In genomic region chr1:229506633-229507032, GRCh38 we compare ENCODE assay signal across 12 cellular contexts. TPM values are rescaled to one million over a fixed set of nuclear protein-coding genes. Genes with fewer than 3 reads are reported as not detected.
DNase-seq lines count a peak whose midpoint lies in the region; ATAC-seq and TF ChIP-seq lines count a peak whose summit lies in the region.
"Had no signal": no experiment of that assay in that cellular context is flagged by ENCODE, and none has a peak within 500 bp of the region (broad histone marks: within the 10 kb centered on the region; RNA-seq: fewer than 3 reads in every experiment).

No MANE protein-coding gene starts in this region.

- H3K9me2 ChIP-seq in GM23338 (ENCODE audit: insufficient read depth): no peaks in the 10 kb centered on the region

- H3K4me3 ChIP-seq in AG04450 (ENCODE audit: low read depth, low read length) (peak overlapping the region; percentile 28; the same call in 1 of the 2 replicates), GM23338 (peak overlapping the region; percentile 86), mesodermal cell (ENCODE audit: extremely low read depth, insufficient read depth, low read length, poor library complexity, severe bottlenecking) (peak overlapping the region; percentile 93), WERI-Rb-1 (ENCODE audit: low read depth, low read length) (no peak overlapping the region), coronary artery (no peak overlapping the region)

- H3K9me3 Mint-ChIP-seq in GM23338: no peaks in the 10 kb centered on the region
- no peaks in the 10 kb centered on the region for H3K9me3 Mint-ChIP-seq in activated T-helper 17 cell treated with anti-CD3 and anti-CD28 coated beads, Interleukin-2, amount 50 U/mL, for 72 hours

- no peak overlapping the region for H3K27ac Mint-ChIP-seq in GM23338
- H3K27ac Mint-ChIP-seq in activated T-helper 17 cell treated with anti-CD3 and anti-CD28 coated beads, Interleukin-2, amount 50 U/mL, for 72 hours: no peak overlapping the region

- peaks cover 9% of the 10 kb centered on the region; the same call in 2 of the 3 replicates for H3K36me3 Mint-ChIP-seq in GM23338 (ENCODE audit: low read depth)
- peaks cover 37% of the 10 kb centered on the region for H3K36me3 Mint-ChIP-seq in activated T-helper 17 cell treated with anti-CD3 and anti-CD28 coated beads, Interleukin-2, amount 50 U/mL, for 72 hours (ENCODE audit: low read depth)

- H3K4me2 ChIP-seq in GM23338: peak overlapping the region; percentile 91

- ATAC-seq in GM23338 (no peak), left lobe of liver (no peak)
- ATAC-seq in activated T-helper 17 cell treated with anti-CD3 and anti-CD28 coated beads, Interleukin-2, amount 50 U/mL, for 72 hours (replicated peaks): no peak
- ATAC-seq: esophagus mucosa had no signal

- H3K4me3 Mint-ChIP-seq in GM23338: peak overlapping the region; percentile 96
- H3K4me3 Mint-ChIP-seq in activated T-helper 17 cell treated with anti-CD3 and anti-CD28 coated beads, Interleukin-2, amount 50 U/mL, for 72 hours: peak overlapping the region; percentile 83

- no peaks in the 10 kb centered on the region; the same call in 1 of the 2 replicates for H3K9me3 ChIP-seq in AG04450 (ENCODE audit: control insufficient read depth, insufficient read depth, low read length)
- H3K9me3 ChIP-seq in mesodermal cell (ENCODE audit: control insufficient read depth, low read length): no peaks in the 10 kb centered on the region
- H3K9me3 ChIP-seq in WERI-Rb-1 (ENCODE audit: severe bottlenecking): no peaks in the 10 kb centered on the region

- peaks cover 3% of the 10 kb centered on the region for H3K27me3 Mint-ChIP-seq in GM23338 (ENCODE audit: insufficient read depth, low read depth, poor library complexity)
- H3K27me3 Mint-ChIP-seq in activated T-helper 17 cell treated with anti-CD3 and anti-CD28 coated beads, Interleukin-2, amount 50 U/mL, for 72 hours: no peaks in the 10 kb centered on the region

- CTCF ChIA-PET in AG04450 (lab: Charles Lee): interaction anchor here (0.7 to 2.0 kb wide), 4 partner anchors 9 to 781 kb away, joined by 5 to 7 read pairs (median 6); no protein-coding TSS in a partner anchor

- peaks cover 13% of the 10 kb centered on the region; the same call in 2 of the 3 replicates for H3K4me1 Mint-ChIP-seq in GM23338
- H3K4me1 Mint-ChIP-seq in activated T-helper 17 cell treated with anti-CD3 and anti-CD28 coated beads, Interleukin-2, amount 50 U/mL, for 72 hours: peaks cover 12% of the 10 kb centered on the region

- peaks cover 35% of the 10 kb centered on the region for H3K79me2 ChIP-seq in GM23338 (replicated peaks; ENCODE audit: insufficient read depth)

- DNase-seq in AG04450 (ENCODE audit: low read depth, low spot score): no peak
- DNase-seq in GM23338 (ENCODE audit: low spot score): no peak
- no peak for DNase-seq in left lobe of liver (ENCODE audit: low spot score)
- no peak for DNase-seq in GM10266 (ENCODE audit: extremely low spot score)
- DNase-seq in WERI-Rb-1: no peak
- DNase-seq in coronary artery (ENCODE audit: low spot score): no peak
- DNase-seq: NCI-H748 treated with DMSO at 0.1 percent for 48 hours; small intestine; stimulated activated naive CD4-positive, alpha-beta T cell had no signal

- TF ChIP-seq CTCF in AG04450 (IDR thresholded peaks at IDR 0.05; ENCODE audit: low read depth, low read length): no peak
- no peak for TF ChIP-seq CTCF in GM23338 (conservative IDR thresholded peaks at IDR 0.05; ENCODE audit: low read depth in 2 of 2)
- no peak for TF ChIP-seq CTCF in GM10266 (IDR thresholded peaks at IDR 0.05; ENCODE audit: control insufficient read depth, insufficient read depth, low read depth, missing control alignments)
- no peak for TF ChIP-seq CTCF in WERI-Rb-1 (IDR thresholded peaks at IDR 0.05; ENCODE audit: low read depth, low read length)
- TF ChIP-seq CTCF in coronary artery (IDR thresholded peaks at IDR 0.05): no peak

- H3K27me3 ChIP-seq in AG04450 (ENCODE audit: control insufficient read depth, insufficient read depth, low read length) (no peaks in the 10 kb centered on the region), GM23338 (ENCODE audit: insufficient read depth) (no peaks in the 10 kb centered on the region), WERI-Rb-1 (ENCODE audit: insufficient read depth, low read depth, severe bottlenecking) (no peaks in the 10 kb centered on the region)

- H4K20me1 ChIP-seq in GM23338 (replicated peaks; ENCODE audit: insufficient read depth): 0 out of 2 replicates have a peak, but pooled peaks cover 3% of the 10 kb centered on the region

- H3K36me3 ChIP-seq in GM23338 (ENCODE audit: insufficient read depth) (no peaks in the 10 kb centered on the region), mesodermal cell (ENCODE audit: control insufficient read depth, insufficient read depth, low read length) (peaks cover 28% of the 10 kb centered on the region), WERI-Rb-1 (no peaks in the 10 kb centered on the region; the same call in 1 of the 2 replicates)

- no peaks in the 10 kb centered on the region; the same call in 1 of the 2 replicates for H3F3A ChIP-seq in GM23338 (replicated peaks; ENCODE audit: low read depth)

- H3K4me1 ChIP-seq in GM23338 (ENCODE audit: insufficient read depth) (peaks cover 9% of the 10 kb centered on the region; the same call in 1 of the 2 replicates), mesodermal cell (ENCODE audit: control insufficient read depth, insufficient read depth, low read length, poor library complexity, severe bottlenecking) (peaks cover 4% of the 10 kb centered on the region)

- no peak overlapping the region for H3K27ac ChIP-seq in AG04450 (ENCODE audit: low read depth, low read length)
- H3K27ac ChIP-seq in GM23338 (ENCODE audit: low read depth): no peak overlapping the region
- H3K27ac ChIP-seq in mesodermal cell (ENCODE audit: low read depth, low read length, severe bottlenecking): no peak overlapping the region
- no peak overlapping the region for H3K27ac ChIP-seq in WERI-Rb-1
- H3K27ac ChIP-seq in coronary artery: no peak overlapping the region

- POLR2A ChIA-PET in AG04450 (lab: Yijun Ruan, JAX): no interaction called here

- H2AFZ ChIP-seq in GM23338: no peak overlapping the region

- 96 to 100% methylated on average over 4 to 5 of the region's 8 CpGs for WGBS in mesodermal cell (ENCODE audit: insufficient coverage in 2 of 2), 2 experiments

TF ChIP-seq in GM23338, 12 proteins besides CTCF, POLR2A, EP300 and RAD21 (continues in another document):
- no peak for TF ChIP-seq EZH2phosphoT487 (IDR thresholded peaks at IDR 0.05; ENCODE audit: unreplicated experiment)

RNA-seq across cellular contexts. Expression of gene NUP133, which starts 1.5 kb away (rescaled TPM):
- polyA plus RNA-seq in AG04450 (2011; rRNA removed) (27.3 and 29.6 TPM in 2 replicates), GM23338 (2016; fragmentation: Nextera tagmentation; extraction: Ambion mirVana) (25.0 and 29.5 TPM in 2 replicates)
- polyA minus RNA-seq in AG04450 (2011; rRNA and poly(A)+ RNA removed): 21.5 and 29.1 TPM in 2 replicates
- 54.5 and 65.4 TPM in 2 replicates for total RNA-seq in GM23338 (2014; rRNA removed; shearing (Covaris generic))
- 10 to 100 TPM; 42.1 to 52.1 TPM for total RNA-seq in activated T-helper 17 cell treated with anti-CD3 and anti-CD28 coated beads, Interleukin-2, amount 50 U/mL, for 72 hours
- polyA plus RNA-seq in mesodermal cell (2013, experiment 1 of 2): 40.5 TPM
- polyA plus RNA-seq in mesodermal cell (2013, experiment 2 of 2): 42.9 TPM
- total RNA-seq in left lobe of liver: 12.1 TPM

RNA-seq across cellular contexts. Expression of gene ABCB10, which starts 51.9 kb away (rescaled TPM):
- 8.7 and 10.3 TPM in 2 replicates for polyA plus RNA-seq in AG04450 (2011; rRNA removed)
- polyA minus RNA-seq in AG04450 (2011; rRNA and poly(A)+ RNA removed): 8.7 and 9.1 TPM in 2 replicates
- total RNA-seq in GM23338 (2014; rRNA removed; shearing (Covaris generic)): 9.7 and 13.3 TPM in 2 replicates
- 3.7 and 4.7 TPM in 2 replicates for polyA plus RNA-seq in GM23338 (2016; fragmentation: Nextera tagmentation; extraction: Ambion mirVana)
- total RNA-seq in activated T-helper 17 cell treated with anti-CD3 and anti-CD28 coated beads, Interleukin-2, amount 50 U/mL, for 72 hours: 10 to 100 TPM; 26.4 to 31.6 TPM
- polyA plus RNA-seq in mesodermal cell (2013, experiment 1 of 2): 8.9 TPM
- polyA plus RNA-seq in mesodermal cell (2013, experiment 2 of 2): 11.6 TPM
- 16.4 TPM for total RNA-seq in left lobe of liver

Comparison
In these comparisons a context has a peak if more than half of its experiments do, and no peak if none do; other contexts are left out.
1. H3K4me3 ChIP-seq: peak in AG04450 (single experiment), GM23338 (single experiment) and mesodermal cell (single experiment); none in WERI-Rb-1 (single experiment) and coronary artery (single experiment).